ENCODE assay signal across 18 cellular contexts in genomic region chr18:63128242-63128967, GRCh38.
DNase-seq lines count a peak whose midpoint lies in the region; ATAC-seq and TF ChIP-seq lines count a peak whose summit lies in the region.
"Had no signal": no experiment of that assay in that cellular context is flagged by ENCODE, and none has a peak within 500 bp of the region (broad histone marks: within the 10 kb centered on the region; RNA-seq: fewer than 3 reads in every experiment).

No MANE protein-coding gene starts in this region.

- DNase-seq in activated naive CD4-positive, alpha-beta T cell treated with anti-CD3 and anti-CD28 coated beads for 36 hours, result no peak
- DNase-seq in activated naive CD4-positive, alpha-beta T cell treated with anti-CD3 and anti-CD28 coated beads, Interleukin-2, amount 50 U/mL, for 72 hours (ENCODE audit: low spot score in 2 of 2), result no peak
- DNase-seq in activated naive CD8-positive, alpha-beta T cell treated with anti-CD3 and anti-CD28 coated beads, Interleukin-2, amount 50 U/mL, for 24 hours, result no peak
- DNase-seq in stimulated activated naive B cell treated with anti-CD40 and anti-IgM and Interleukin-4, amounts not matched to agents 10 μg/mL and 1 μg/mL and 100 μg/mL, for 72 hours, result no peak
- no peak for DNase-seq in CD14-positive monocyte (ENCODE audit: low spot score)
- DNase-seq: GOT3; NCI-H1694 treated with DMSO at 0.1 percent for 48 hours; NCI-H2227 treated with DMSO at 0.1 percent for 48 hours; retina; stimulated activated CD4-positive, alpha-beta T cell treated with anti-CD3 and anti-CD28 coated beads, Interleukin-12 subunit alpha, Interleukin-12 subunit beta, amount 100 ng/mL, for 4 hours; T-helper 9 cell; testis had no signal

- H3K27me3 Mint-ChIP-seq in activated naive CD4-positive, alpha-beta T cell treated with anti-CD3 and anti-CD28 coated beads for 36 hours (ENCODE audit: low read depth), result no peaks in the 10 kb centered on the region
- no peaks in the 10 kb centered on the region for H3K27me3 Mint-ChIP-seq in IgD-negative memory B cell
- H3K27me3 Mint-ChIP-seq in activated naive CD8-positive, alpha-beta T cell treated with anti-CD3 and anti-CD28 coated beads, Interleukin-2, amount 50 U/mL, for 24 hours, result no peaks in the 10 kb centered on the region
- no peaks in the 10 kb centered on the region for H3K27me3 Mint-ChIP-seq in stimulated activated naive B cell treated with anti-CD40 and anti-IgM and Interleukin-4, amounts not matched to agents 10 μg/mL and 1 μg/mL and 100 μg/mL, for 72 hours
- peaks cover 0 to 2% (median 0%) of the 10 kb centered on the region in 3 donors for H3K27me3 Mint-ChIP-seq in CD14-positive monocyte (ENCODE audit: low read depth in 3 of 3)
- H3K27me3 Mint-ChIP-seq: dendritic cell treated with granulocyte-macrophage colony-stimulating factor and Interleukin-4, amounts not matched to agents 40 ng/mL and 50 ng/mL, for 4 days had no signal

- H3K9me3 Mint-ChIP-seq in activated naive CD4-positive, alpha-beta T cell treated with anti-CD3 and anti-CD28 coated beads for 36 hours, result no peaks in the 10 kb centered on the region
- no peaks in the 10 kb centered on the region for H3K9me3 Mint-ChIP-seq in activated naive CD4-positive, alpha-beta T cell treated with anti-CD3 and anti-CD28 coated beads, Interleukin-2, amount 50 U/mL, for 72 hours
- H3K9me3 Mint-ChIP-seq in IgD-negative memory B cell (no peaks in the 10 kb centered on the region), CD14-positive monocyte (no peaks in the 10 kb centered on the region)
- H3K9me3 Mint-ChIP-seq in activated naive CD8-positive, alpha-beta T cell treated with anti-CD3 and anti-CD28 coated beads, Interleukin-2, amount 50 U/mL, for 24 hours, result no peaks in the 10 kb centered on the region
- H3K9me3 Mint-ChIP-seq in stimulated activated naive B cell treated with anti-CD40 and anti-IgM and Interleukin-4, amounts not matched to agents 10 μg/mL and 1 μg/mL and 100 μg/mL, for 72 hours, result no peaks in the 10 kb centered on the region
- H3K9me3 Mint-ChIP-seq: dendritic cell treated with granulocyte-macrophage colony-stimulating factor and Interleukin-4, amounts not matched to agents 40 ng/mL and 50 ng/mL, for 4 days had no signal

- peak overlapping the region; percentile 14 for H3K27ac Mint-ChIP-seq in activated naive CD4-positive, alpha-beta T cell treated with anti-CD3 and anti-CD28 coated beads for 36 hours
- peak overlapping the region in 1 of 2 donors; percentile 96 for H3K27ac Mint-ChIP-seq in activated naive CD4-positive, alpha-beta T cell treated with anti-CD3 and anti-CD28 coated beads, Interleukin-2, amount 50 U/mL, for 72 hours
- H3K27ac Mint-ChIP-seq in IgD-negative memory B cell (peak overlapping the region; percentile 23 to 64 (median 58)), CD14-positive monocyte (peak overlapping the region in 1 of 7 donors; percentile 20)
- peak overlapping the region; percentile 64 for H3K27ac Mint-ChIP-seq in activated naive CD8-positive, alpha-beta T cell treated with anti-CD3 and anti-CD28 coated beads, Interleukin-2, amount 50 U/mL, for 24 hours
- peak overlapping the region; percentile 82 for H3K27ac Mint-ChIP-seq in stimulated activated naive B cell treated with anti-CD40 and anti-IgM and Interleukin-4, amounts not matched to agents 10 μg/mL and 1 μg/mL and 100 μg/mL, for 72 hours

- no peak for ATAC-seq in activated naive CD4-positive, alpha-beta T cell treated with anti-CD3 and anti-CD28 coated beads, Interleukin-2, amount 50 U/mL, for 72 hours
- no peak for ATAC-seq in activated naive CD8-positive, alpha-beta T cell treated with anti-CD3 and anti-CD28 coated beads, Interleukin-2, amount 50 U/mL, for 24 hours
- ATAC-seq in stimulated activated naive B cell treated with anti-CD40 and anti-IgM and Interleukin-4, amounts not matched to agents 10 μg/mL and 1 μg/mL and 100 μg/mL, for 72 hours (replicated peaks), result no peak
- ATAC-seq in GM18498 (IDR thresholded peaks at IDR 0.05; ENCODE audit: unreplicated experiment), result no peak
- ATAC-seq in HG03135 (IDR thresholded peaks at IDR 0.05; ENCODE audit: unreplicated experiment), result no peak
- ATAC-seq: activated CD4-positive, CD25-positive, alpha-beta regulatory T cell treated with anti-CD3 and anti-CD28 coated beads, Interleukin-2, amount 50 U/mL, for 24 hours; Panc1 had no signal

- peaks cover 18% of the 10 kb centered on the region for H3K36me3 Mint-ChIP-seq in activated naive CD4-positive, alpha-beta T cell treated with anti-CD3 and anti-CD28 coated beads for 36 hours (ENCODE audit: low read depth)
- peaks cover 0 to 16% of the 10 kb centered on the region in 2 donors for H3K36me3 Mint-ChIP-seq in activated naive CD4-positive, alpha-beta T cell treated with anti-CD3 and anti-CD28 coated beads, Interleukin-2, amount 50 U/mL, for 72 hours
- H3K36me3 Mint-ChIP-seq in IgD-negative memory B cell (peaks cover 2% of the 10 kb centered on the region), CD14-positive monocyte (peaks cover 3% of the 10 kb centered on the region in 2 donors)
- peaks cover 11% of the 10 kb centered on the region for H3K36me3 Mint-ChIP-seq in activated naive CD8-positive, alpha-beta T cell treated with anti-CD3 and anti-CD28 coated beads, Interleukin-2, amount 50 U/mL, for 24 hours (ENCODE audit: low read depth)
- H3K36me3 Mint-ChIP-seq in stimulated activated naive B cell treated with anti-CD40 and anti-IgM and Interleukin-4, amounts not matched to agents 10 μg/mL and 1 μg/mL and 100 μg/mL, for 72 hours, result peaks cover 23 to 25% of the 10 kb centered on the region in 2 donors

- no peak for TF ChIP-seq CTCF in CD14-positive monocyte (IDR thresholded peaks at IDR 0.05)

- intact Hi-C loops in activated naive CD4-positive, alpha-beta T cell treated with anti-CD3 and anti-CD28 coated beads for 36 hours (cut with micrococcal nuclease), result no loop called here
- intact Hi-C loops in CD14-positive monocyte (cut with micrococcal nuclease), result no loop called here

- CTCF ChIA-PET in activated naive CD4-positive, alpha-beta T cell treated with anti-CD3 and anti-CD28 coated beads for 36 hours (lab: Charles Lee), result interaction anchor here (0.6 to 6.0 kb wide), 9 partner anchors 8 to 196 kb away, joined by 3 to 54 read pairs (median 3); partner anchors contain the start of gene BCL2

- peaks cover 23% of the 10 kb centered on the region for H3K4me1 Mint-ChIP-seq in activated naive CD4-positive, alpha-beta T cell treated with anti-CD3 and anti-CD28 coated beads for 36 hours (ENCODE audit: low read depth)
- H3K4me1 Mint-ChIP-seq in IgD-negative memory B cell, result peaks cover 16 to 23% (median 21%) of the 10 kb centered on the region in 3 donors
- H3K4me1 Mint-ChIP-seq in activated naive CD8-positive, alpha-beta T cell treated with anti-CD3 and anti-CD28 coated beads, Interleukin-2, amount 50 U/mL, for 24 hours, result peaks cover 26% of the 10 kb centered on the region
- peaks cover 16 to 41% of the 10 kb centered on the region in 2 donors for H3K4me1 Mint-ChIP-seq in stimulated activated naive B cell treated with anti-CD40 and anti-IgM and Interleukin-4, amounts not matched to agents 10 μg/mL and 1 μg/mL and 100 μg/mL, for 72 hours
- H3K4me1 Mint-ChIP-seq in CD14-positive monocyte, result peaks cover 14% of the 10 kb centered on the region

- H3K4me3 Mint-ChIP-seq in activated naive CD4-positive, alpha-beta T cell treated with anti-CD3 and anti-CD28 coated beads for 36 hours, result no peak overlapping the region
- H3K4me3 Mint-ChIP-seq in IgD-negative memory B cell, result peak overlapping the region in 1 of 4 donors; percentile 14
- H3K4me3 Mint-ChIP-seq in activated naive CD8-positive, alpha-beta T cell treated with anti-CD3 and anti-CD28 coated beads, Interleukin-2, amount 50 U/mL, for 24 hours, result no peak overlapping the region
- H3K4me3 Mint-ChIP-seq in stimulated activated naive B cell treated with anti-CD40 and anti-IgM and Interleukin-4, amounts not matched to agents 10 μg/mL and 1 μg/mL and 100 μg/mL, for 72 hours, result no peak overlapping the region
- no peak overlapping the region for H3K4me3 Mint-ChIP-seq in CD14-positive monocyte
- H3K4me3 Mint-ChIP-seq: dendritic cell treated with granulocyte-macrophage colony-stimulating factor and Interleukin-4, amounts not matched to agents 40 ng/mL and 50 ng/mL, for 4 days had no signal
